Comparison of ENCODE assay signal across 27 cellular contexts in genomic region chr10:110419265-110419664, GRCh38.
DNase-seq lines count a peak whose midpoint lies in the region; TF ChIP-seq lines count a peak whose summit lies in the region.
"Had no signal": no experiment of that assay in that cellular context is flagged by ENCODE, and none has a peak within 500 bp of the region (broad histone marks: within the 10 kb centered on the region; RNA-seq: fewer than 3 reads in every experiment).

No MANE protein-coding gene starts in this region.

- peaks cover 8% of the 10 kb centered on the region for H4K20me1 ChIP-seq in BLaER1
- no peaks in the 10 kb centered on the region for H4K20me1 ChIP-seq in DOHH2 (ENCODE audit: control insufficient read depth, insufficient read depth, low read depth, low read length)
- H4K20me1 ChIP-seq in OCI-LY7 (ENCODE audit: insufficient read depth, low read length): no peaks in the 10 kb centered on the region

- CTCF ChIA-PET in OCI-LY7 (lab: Charles Lee; ENCODE audit: unreplicated experiment): no interaction called here

- no peak for DNase-seq in OCI-LY7 (ENCODE audit: low spot score)
- DNase-seq in progenitor cell of endocrine pancreas (ENCODE audit: low spot score, unreplicated experiment): no peak
- no peak for DNase-seq in NCI-H524 (lab: John Stamatoyannopoulos, UW)
- no peak for DNase-seq in GM19240 (ENCODE audit: insufficient read length, low spot score)
- DNase-seq: activated CD8-positive, alpha-beta memory T cell treated with anti-CD3 and anti-CD28 coated beads for 24 hours; activated naive CD4-positive, alpha-beta T cell treated with anti-CD3 and anti-CD28 coated beads, Interleukin-2, amount 10 ng/mL, durations not matched to agents 7 days and 5 days; CD4-positive, alpha-beta T cell; cerebellar nuclear complex; dorsolateral prefrontal cortex; H7; mesenchymal stem cell; NCI-H1048; NCI-H1694 treated with DMSO at 0.1 percent for 48 hours; NCI-H2171; NCI-H510A; stimulated activated CD4-positive, alpha-beta T cell treated with anti-CD3 and anti-CD28 coated beads, Interleukin-12 subunit alpha, Interleukin-12 subunit beta, amount 100 ng/mL, for 4 hours; stimulated activated CD4-positive, alpha-beta T cell treated with anti-CD3 and anti-CD28 coated beads, Interleukin-4, amount 100 ng/mL, for 24 hours; stimulated activated naive CD4-positive, alpha-beta T cell; testis had no signal

- no peaks in the 10 kb centered on the region for H3K9me3 Mint-ChIP-seq in dendritic cell treated with granulocyte-macrophage colony-stimulating factor and Interleukin-4, amounts not matched to agents 40 ng/mL and 50 ng/mL, for 4 days
- H3K9me3 Mint-ChIP-seq in progenitor cell of endocrine pancreas (ENCODE audit: low read depth): no peaks in the 10 kb centered on the region
- H3K9me3 Mint-ChIP-seq: activated naive CD4-positive, alpha-beta T cell treated with anti-CD3 and anti-CD28 coated beads, Interleukin-2, amount 10 ng/mL, durations not matched to agents 7 days and 5 days; brain; CD4-positive, alpha-beta T cell had no signal

- H3K9me3 ChIP-seq in BLaER1 (no peaks in the 10 kb centered on the region), DOHH2 (ENCODE audit: control insufficient read depth, insufficient read depth, low read length) (no peaks in the 10 kb centered on the region), OCI-LY7 (ENCODE audit: low read length) (peaks cover 8% of the 10 kb centered on the region; the same call in 1 of the 2 replicates)
- H3K9me3 ChIP-seq: gastroesophageal sphincter, neutrophil, prostate gland, testis had no signal

- peak overlapping the region; percentile 33 for H3K27ac Mint-ChIP-seq in dendritic cell treated with granulocyte-macrophage colony-stimulating factor and Interleukin-4, amounts not matched to agents 40 ng/mL and 50 ng/mL, for 4 days
- H3K27ac Mint-ChIP-seq in progenitor cell of endocrine pancreas: no peak overlapping the region
- H3K27ac Mint-ChIP-seq: activated naive CD4-positive, alpha-beta T cell treated with anti-CD3 and anti-CD28 coated beads, Interleukin-2, amount 10 ng/mL, durations not matched to agents 7 days and 5 days; brain; CD4-positive, alpha-beta T cell had no signal

- peaks cover 54% of the 10 kb centered on the region for H3K4me1 ChIP-seq in BLaER1
- peaks cover 64% of the 10 kb centered on the region for H3K4me1 ChIP-seq in DOHH2 (ENCODE audit: control insufficient read depth, low read length)
- H3K4me1 ChIP-seq in OCI-LY7 (ENCODE audit: insufficient read depth, low read length, poor library complexity, severe bottlenecking): peaks cover 75% of the 10 kb centered on the region
- H3K4me1 ChIP-seq: gastroesophageal sphincter, prostate gland, testis had no signal

- H3K27me3 Mint-ChIP-seq in dendritic cell treated with granulocyte-macrophage colony-stimulating factor and Interleukin-4, amounts not matched to agents 40 ng/mL and 50 ng/mL, for 4 days: peaks cover 2% of the 10 kb centered on the region
- no peaks in the 10 kb centered on the region for H3K27me3 Mint-ChIP-seq in progenitor cell of endocrine pancreas
- H3K27me3 Mint-ChIP-seq: CD4-positive, alpha-beta T cell had no signal

- H2AFZ ChIP-seq in OCI-LY7 (ENCODE audit: low read length): peak overlapping the region; percentile 10; the same call in 1 of the 2 replicates

- H3K9ac ChIP-seq in BLaER1: no peak overlapping the region
- H3K9ac ChIP-seq: KMS-11 had no signal

- peaks cover 69% of the 10 kb centered on the region for H3K4me1 Mint-ChIP-seq in dendritic cell treated with granulocyte-macrophage colony-stimulating factor and Interleukin-4, amounts not matched to agents 40 ng/mL and 50 ng/mL, for 4 days (ENCODE audit: low read depth)
- H3K4me1 Mint-ChIP-seq in progenitor cell of endocrine pancreas (ENCODE audit: low read depth): peaks cover 9% of the 10 kb centered on the region

- TF ChIP-seq CTCF in DOHH2 (IDR thresholded peaks at IDR 0.05; ENCODE audit: low read depth, low read length, poor library complexity, severe bottlenecking) (no peak), OCI-LY7 (conservative IDR thresholded peaks at IDR 0.05; ENCODE audit: low read length) (no peak), progenitor cell of endocrine pancreas (IDR thresholded peaks at IDR 0.05; ENCODE audit: unreplicated experiment) (no peak)

- no peaks in the 10 kb centered on the region for H3K27me3 ChIP-seq in BLaER1
- no peaks in the 10 kb centered on the region for H3K27me3 ChIP-seq in DOHH2 (ENCODE audit: control insufficient read depth, low read length)
- H3K27me3 ChIP-seq: dorsolateral prefrontal cortex, gastroesophageal sphincter, neutrophil, testis had no signal

- no peak overlapping the region for H3K4me3 ChIP-seq in BLaER1
- no peak overlapping the region for H3K4me3 ChIP-seq in DOHH2 (ENCODE audit: low read length)
- H3K4me3 ChIP-seq in OCI-LY7 (ENCODE audit: low read depth, low read length, poor library complexity, severe bottlenecking): no peak overlapping the region
- H3K4me3 ChIP-seq: dorsolateral prefrontal cortex, gastroesophageal sphincter, prostate gland, testis had no signal

- H3K27ac ChIP-seq in BLaER1 (no peak overlapping the region), DOHH2 (ENCODE audit: low read depth, low read length) (no peak overlapping the region), OCI-LY7 (ENCODE audit: low read depth, low read length, poor library complexity, severe bottlenecking) (no peak overlapping the region)
- H3K27ac ChIP-seq: dorsolateral prefrontal cortex, gastroesophageal sphincter, KMS-11, neutrophil, prostate gland, testis had no signal

- no peaks in the 10 kb centered on the region for H3K36me3 Mint-ChIP-seq in dendritic cell treated with granulocyte-macrophage colony-stimulating factor and Interleukin-4, amounts not matched to agents 40 ng/mL and 50 ng/mL, for 4 days (ENCODE audit: low read depth)
- no peaks in the 10 kb centered on the region for H3K36me3 Mint-ChIP-seq in progenitor cell of endocrine pancreas (ENCODE audit: insufficient read depth)
- H3K36me3 Mint-ChIP-seq: brain had no signal

- H3K9me2 ChIP-seq in DOHH2 (replicated peaks; ENCODE audit: control insufficient read depth, low read length) (no peaks in the 10 kb centered on the region), OCI-LY7 (ENCODE audit: insufficient read depth, low read length) (no peaks in the 10 kb centered on the region)

- H3K4me2 ChIP-seq in BLaER1: peak overlapping the region; percentile 23; the same call in 1 of the 2 replicates
- peak overlapping the region; percentile 28 for H3K4me2 ChIP-seq in DOHH2 (ENCODE audit: low read length)
- 0 out of 2 replicates have a peak overlapping the region, but pooled peaks have one; percentile 0 for H3K4me2 ChIP-seq in OCI-LY7 (ENCODE audit: low read length)
- H3K4me2 ChIP-seq: KMS-11 had no signal

- H3K79me2 ChIP-seq in DOHH2 (ENCODE audit: control insufficient read depth, low read length): no peaks in the 10 kb centered on the region
- H3K79me2 ChIP-seq in OCI-LY7 (ENCODE audit: insufficient read depth, low read depth, low read length): no peaks in the 10 kb centered on the region

- H3K36me3 ChIP-seq in BLaER1 (no peaks in the 10 kb centered on the region), DOHH2 (ENCODE audit: control insufficient read depth, low read length) (no peaks in the 10 kb centered on the region), OCI-LY7 (ENCODE audit: insufficient read depth, low read length) (peaks cover 4% of the 10 kb centered on the region; the same call in 1 of the 2 replicates)
- H3K36me3 ChIP-seq: gastroesophageal sphincter, neutrophil, prostate gland had no signal

- intact Hi-C loops in OCI-LY7 (cut with micrococcal nuclease; ENCODE audit: unreplicated experiment): no loop called here
- intact Hi-C loops in dendritic cell treated with granulocyte-macrophage colony-stimulating factor and Interleukin-4, amounts not matched to agents 40 ng/mL and 50 ng/mL, for 4 days (cut with micrococcal nuclease): loop anchor here (10.0 kb wide), 1 partner anchor 64 kb away; no protein-coding TSS in a partner anchor

- BruUV-seq in OCI-LY7 (replicated peaks; lab: Mats Ljungman, UMichigan): no TSS peak

- no peak overlapping the region for H3K4me3 Mint-ChIP-seq in dendritic cell treated with granulocyte-macrophage colony-stimulating factor and Interleukin-4, amounts not matched to agents 40 ng/mL and 50 ng/mL, for 4 days
- H3K4me3 Mint-ChIP-seq in progenitor cell of endocrine pancreas (ENCODE audit: low read depth): no peak overlapping the region
- H3K4me3 Mint-ChIP-seq: activated naive CD4-positive, alpha-beta T cell treated with anti-CD3 and anti-CD28 coated beads, Interleukin-2, amount 10 ng/mL, durations not matched to agents 7 days and 5 days; brain; CD4-positive, alpha-beta T cell had no signal

- peaks cover 9% of the 10 kb centered on the region for H3F3A ChIP-seq in DOHH2 (ENCODE audit: control insufficient read depth, insufficient read depth)

- POLR2A ChIA-PET in OCI-LY7 (lab: Charles Lee): no interaction called here
